ENCODE assay signal across 22 cellular contexts in the genomic region with DNA sequence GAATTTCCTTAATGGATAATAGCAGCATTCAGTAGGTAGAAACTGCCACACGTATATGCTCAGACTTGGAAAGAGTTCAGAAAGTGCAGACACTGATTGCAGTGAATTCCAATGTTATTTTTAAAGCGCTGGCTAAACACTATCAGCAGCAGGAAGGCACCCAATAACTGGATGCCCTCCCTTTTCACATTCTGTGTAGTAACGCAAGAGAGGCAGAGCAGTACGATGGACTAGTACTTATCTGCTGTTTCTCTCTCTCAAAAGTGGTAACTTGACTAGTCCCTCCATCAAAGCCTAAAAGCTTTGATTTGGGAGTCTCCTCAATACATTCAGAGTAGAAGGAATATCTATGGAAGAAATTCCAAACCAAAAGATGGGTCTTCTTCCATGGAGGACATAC.
"Had no signal": no experiment of that assay in that cellular context is flagged by ENCODE, and none has a peak within 500 bp of the region (broad histone marks: within the 10 kb centered on the region; RNA-seq: fewer than 3 reads in every experiment).

No MANE protein-coding gene starts in this region.

- H3K36me3 ChIP-seq: breast epithelium, colonic mucosa, gastroesophageal sphincter, thyroid gland, upper lobe of right lung had no signal

- DNase-seq: activated CD4-positive, alpha-beta T cell treated with anti-CD3 and anti-CD28 coated beads for 48 hours; activated CD4-positive, alpha-beta T cell treated with anti-CD3 and anti-CD28 coated beads, Interleukin-2, amount 50 U/mL, for 48 hours; activated CD8-positive, alpha-beta memory T cell treated with anti-CD3 and anti-CD28 coated beads for 24 hours; activated T-cell treated with anti-CD3 and anti-CD28 coated beads, Interleukin-2, amount 50 U/mL, for 4 hours; colonic mucosa; effector CD8-positive, alpha-beta T cell; erythroblast; kidney glomerular epithelial cell; naive thymus-derived CD8-positive, alpha-beta T cell; occipital lobe; psoas muscle; stimulated activated CD4-positive, alpha-beta T cell treated with anti-CD3 and anti-CD28 coated beads, Interleukin-4, amount 100 ng/mL, for 24 hours; stimulated activated naive CD8-positive, alpha-beta T cell treated with anti-CD3 and anti-CD28 coated beads, Interleukin-15, amount 100 ng/mL, for 72 hours; upper lobe of right lung had no signal

- H3K27ac ChIP-seq: breast epithelium, colonic mucosa, gastroesophageal sphincter, parathyroid adenoma, psoas muscle, upper lobe of right lung had no signal

- H3K27me3 ChIP-seq: breast epithelium, colonic mucosa, gastroesophageal sphincter, thyroid gland, upper lobe of right lung had no signal

- H3K9ac ChIP-seq: parathyroid adenoma had no signal

- ATAC-seq: activated naive CD4-positive, alpha-beta T cell treated with anti-CD3 and anti-CD28 coated beads, Interleukin-2, amount 50 U/mL, for 72 hours; activated T-cell treated with anti-CD3 and anti-CD28 coated beads, Interleukin-2, amount 50 U/mL, for 4 hours; activated T-helper 17 cell treated with anti-CD3 and anti-CD28 coated beads, Interleukin-2, amount 50 U/mL, for 72 hours; gastroesophageal sphincter; naive thymus-derived CD8-positive, alpha-beta T cell; psoas muscle; stimulated activated effector memory CD8-positive, alpha-beta T cell treated with anti-CD3 and anti-CD28 coated beads, Interleukin-12 subunit alpha, Interleukin-12 subunit beta, amount 100 ng/mL, for 72 hours; stimulated activated naive CD8-positive, alpha-beta T cell treated with anti-CD3 and anti-CD28 coated beads, Interleukin-15, amount 100 ng/mL, for 72 hours; upper lobe of right lung had no signal

- H3K4me1 ChIP-seq: breast epithelium, colonic mucosa, gastroesophageal sphincter, parathyroid adenoma, psoas muscle, upper lobe of right lung had no signal

- H3K4me3 ChIP-seq: breast epithelium, colonic mucosa, gastroesophageal sphincter, psoas muscle, thyroid gland, upper lobe of right lung had no signal

- H3K9me3 ChIP-seq: breast epithelium, colonic mucosa, gastroesophageal sphincter, psoas muscle, thyroid gland, upper lobe of right lung had no signal

- H3K79me2 ChIP-seq: parathyroid adenoma had no signal

- FAIRE-seq: TTC549 had no signal

- H2AFZ ChIP-seq: parathyroid adenoma had no signal
